In the genomic region with DNA sequence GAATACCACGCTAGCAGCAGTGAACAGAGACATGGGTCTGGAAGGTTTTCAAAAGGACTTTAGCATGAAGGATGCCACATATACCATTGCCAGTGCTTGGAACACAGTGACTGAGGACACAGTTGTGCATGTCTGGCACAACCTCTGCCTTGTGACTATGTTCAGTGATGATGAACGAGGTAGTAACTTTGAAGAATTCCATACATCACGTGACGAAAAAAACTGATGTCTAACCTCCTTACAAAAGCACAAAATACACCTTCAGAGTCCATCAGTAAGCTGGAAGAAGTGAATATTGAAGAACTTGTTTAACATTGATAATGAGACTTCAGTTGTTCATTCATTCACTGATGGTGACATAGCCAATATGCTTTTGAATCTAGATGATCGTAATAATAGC, we compare ENCODE assay signal across 24 cellular contexts.
DNase-seq lines count a peak whose midpoint lies in the region; ATAC-seq, FAIRE-seq and TF ChIP-seq lines count a peak whose summit lies in the region.
"Had no signal": no experiment of that assay in that cellular context is flagged by ENCODE, and none has a peak within 500 bp of the region (broad histone marks: within the 10 kb centered on the region; RNA-seq: fewer than 3 reads in every experiment).

No MANE protein-coding gene starts in this region.

- H2BK20ac ChIP-seq in H1 (ENCODE audit: low read length) = no peak overlapping the region

- ATAC-seq in HepG2 (no peak), right lobe of liver (no peak), HG03378 (IDR thresholded peaks at IDR 0.05; ENCODE audit: unreplicated experiment) (no peak)
- ATAC-seq: GM12878 had no signal

- intact Hi-C loops in HepG2 (cut with micrococcal nuclease; ENCODE audit: unreplicated experiment) = no loop called here
- intact Hi-C loops in right lobe of liver (cut with DNase I) = no loop called here
- intact Hi-C loops in breast epithelium (cut with DNase I; ENCODE audit: low total_unique reads) = no loop called here

- no peaks in the 10 kb centered on the region for H3K23me2 ChIP-seq in H1 (ENCODE audit: low read depth, low read length)

- no peaks in the 10 kb centered on the region for H3K79me1 ChIP-seq in H1 (ENCODE audit: low read depth, low read length)

- TF ChIP-seq CTCF in HepG2 (CRISPR knock-in tag; IDR thresholded peaks at IDR 0.05) (no peak), right lobe of liver (IDR thresholded peaks at IDR 0.05) (no peak), H1 (IDR thresholded peaks at IDR 0.05; ENCODE audit: control extremely low read depth in 1 of 3, insufficient read depth in 1 of 3, low read depth in 1 of 3, low read length in 3 of 3) (no peak), breast epithelium (IDR thresholded peaks at IDR 0.05) (no peak)

- no peak for DNase-seq in HepG2 (ENCODE audit: low spot score)
- DNase-seq in right lobe of liver = no peak
- no peak for DNase-seq in H1 (ENCODE audit: low read depth in 1 of 2, low spot score in 2 of 2)
- no peak for DNase-seq in breast epithelium (ENCODE audit: low spot score in 2 of 2)
- DNase-seq: ACHN; BE2C; C1 segment of cervical spinal cord; CD4-positive, alpha-beta memory T cell; CD4-positive, CD25-positive, alpha-beta regulatory T cell; CD8-positive, alpha-beta memory T cell; COR-L47; DMS 273 treated with DMSO at 0.1 percent for 48 hours; DMS153; DMS53; DMS79; DND-41; EL; GDM1 had no signal

- H2BK5ac ChIP-seq in H1 (ENCODE audit: low read depth, low read length) = no peak overlapping the region

- H4K8ac ChIP-seq in H1 (ENCODE audit: extremely low read depth, insufficient read depth, low read length) = no peak overlapping the region

- in situ Hi-C loops in HepG2 (cut with HindIII; ENCODE audit: extremely low pct_ligation_motif_present, low pct_unique_long_range_greater_than_20kb) = no loop called here

- TF ChIP-seq RAD21 in HepG2 (CRISPR knock-in tag; IDR thresholded peaks at IDR 0.05) (no peak), H1 (IDR thresholded peaks at IDR 0.05 in 1 of 2, conservative IDR thresholded peaks at IDR 0.05 in 1 of 2; ENCODE audit: low read depth in 2 of 2, low read length in 2 of 2) (no peak)

- no peak overlapping the region for H2BK15ac ChIP-seq in H1 (ENCODE audit: low read length)

- H2BK12ac ChIP-seq in H1 (ENCODE audit: low read depth, low read length) = no peak overlapping the region

- no peak overlapping the region for H3K23ac ChIP-seq in H1 (ENCODE audit: insufficient read length)

- H3K9me3 ChIP-seq in HepG2 (ENCODE audit: low read length) = peaks cover 54% of the 10 kb centered on the region
- H3K9me3 ChIP-seq in right lobe of liver = no peaks in the 10 kb centered on the region
- no peaks in the 10 kb centered on the region for H3K9me3 ChIP-seq in H1 (ENCODE audit: insufficient read depth in 2 of 2, low read depth in 1 of 2, low read length in 1 of 2)
- H3K9me3 ChIP-seq in breast epithelium = no peaks in the 10 kb centered on the region
- H3K9me3 ChIP-seq: BE2C, BLaER1 had no signal

- no peak overlapping the region for H3K4ac ChIP-seq in H1 (replicated peaks; ENCODE audit: insufficient read length, low read depth, low read length)

- no TSS peak for BruUV-seq in HepG2 (replicated peaks; lab: Mats Ljungman, UMichigan)

- H3K79me2 ChIP-seq in HepG2 (ENCODE audit: insufficient read depth, low read length) (no peaks in the 10 kb centered on the region), H1 (ENCODE audit: control insufficient read depth in 1 of 2, insufficient read depth in 2 of 2, low read length in 2 of 2) (no peaks in the 10 kb centered on the region)

- H3K4me1 ChIP-seq in HepG2 (ENCODE audit: insufficient read depth, low read length) (no peaks in the 10 kb centered on the region), right lobe of liver (no peaks in the 10 kb centered on the region), H1 (replicated peaks in 1 of 4; ENCODE audit: control insufficient read depth in 3 of 4, insufficient read depth in 4 of 4, low read length in 3 of 4) (no peaks in the 10 kb centered on the region), breast epithelium (no peaks in the 10 kb centered on the region)
- H3K4me1 ChIP-seq: BE2C, BLaER1 had no signal

- no peak overlapping the region for H4K91ac ChIP-seq in H1 (replicated peaks; ENCODE audit: insufficient read length, low read length)

- no peaks in the 10 kb centered on the region for H3K27me3 ChIP-seq in HepG2 (ENCODE audit: control insufficient read depth in 1 of 2, insufficient read depth in 2 of 2, low read length in 2 of 2)
- no peaks in the 10 kb centered on the region for H3K27me3 ChIP-seq in right lobe of liver
- no peaks in the 10 kb centered on the region for H3K27me3 ChIP-seq in H1 (replicated peaks in 1 of 4; ENCODE audit: control insufficient read depth in 3 of 4, extremely low read depth in 1 of 4, insufficient read depth in 3 of 4, low read length in 3 of 4)
- no peaks in the 10 kb centered on the region for H3K27me3 ChIP-seq in breast epithelium
- H3K27me3 ChIP-seq: BE2C, BLaER1 had no signal

- H3K4me2 ChIP-seq in HepG2 (ENCODE audit: low read depth, low read length) (no peak overlapping the region), H1 (ENCODE audit: insufficient read depth in 1 of 2, low read depth in 2 of 2, low read length in 2 of 2) (no peak overlapping the region)
- H3K4me2 ChIP-seq: BLaER1 had no signal

- no peak overlapping the region for H2BK120ac ChIP-seq in H1 (replicated peaks; ENCODE audit: low read depth, low read length)

- H3K56ac ChIP-seq in H1 (replicated peaks; ENCODE audit: insufficient read length, low read depth, low read length) = no peak overlapping the region

- H3K27ac ChIP-seq in HepG2 (ENCODE audit: extremely low read length, insufficient read depth, low read length) = no peak overlapping the region
- H3K27ac ChIP-seq in right lobe of liver = no peak overlapping the region
- H3K27ac ChIP-seq in H1 (ENCODE audit: low read depth, low read length) = no peak overlapping the region
- H3K27ac ChIP-seq in breast epithelium = no peak overlapping the region
- H3K27ac ChIP-seq: 22Rv1, BLaER1 had no signal

- under 1% methylated on average over 5 of the region's 5 CpGs for WGBS in HepG2 (ENCODE audit: low lambda C conversion rate)
- WGBS in right lobe of liver (ENCODE audit: insufficient coverage, low coverage, low lambda C conversion rate, missing lambda C conversion rate) = 57% methylated on average over 5 of the region's 5 CpGs
- WGBS in H1 (ENCODE audit: extremely low coverage in 1 of 2, insufficient coverage in 1 of 2, insufficient read length in 1 of 2, insufficient replicate concordance in 2 of 2, low coverage in 1 of 2, low lambda C conversion rate in 2 of 2, missing lambda C conversion rate in 1 of 2), 2 experiments = 91% methylated on average over 5 of the region's 5 CpGs; no CpG with 5 or more reads in 1 of the 2 experiments

- no peak overlapping the region for H4K5ac ChIP-seq in H1 (ENCODE audit: insufficient read length, low read depth, low read length)

- FAIRE-seq in HepG2 (lab: Jason Lieb, UNC) = no peak
- FAIRE-seq in H1 (lab: Jason Lieb, UNC) = no peak
- FAIRE-seq: GM12878, GM12892, GM18507 had no signal

- no peak overlapping the region for H3K4me3 ChIP-seq in HepG2 (replicated peaks in 1 of 3; ENCODE audit: insufficient read depth in 1 of 3, low read depth in 2 of 3, low read length in 3 of 3)
- no peak overlapping the region for H3K4me3 ChIP-seq in right lobe of liver
- H3K4me3 ChIP-seq in H1 (ENCODE audit: extremely low read depth in 1 of 4, insufficient read depth in 2 of 4, low read depth in 3 of 4, low read length in 4 of 4) = no peak overlapping the region
- H3K4me3 ChIP-seq in breast epithelium = no peak overlapping the region
- H3K4me3 ChIP-seq: BLaER1, GM12878 had no signal

- H2AK5ac ChIP-seq in H1 (ENCODE audit: low read depth, low read length) = no peak overlapping the region

- no peak overlapping the region for H3K9ac ChIP-seq in HepG2 (ENCODE audit: insufficient read depth, low read depth, low read length)
- no peak overlapping the region for H3K9ac ChIP-seq in H1 (replicated peaks in 1 of 4; ENCODE audit: extremely low read depth in 1 of 4, low read depth in 3 of 4, low read length in 3 of 4)
- H3K9ac ChIP-seq: BLaER1 had no signal

- CTCF ChIA-PET in HepG2 (lab: Yijun Ruan, JAX; ENCODE audit: low intra/inter-chr PET ratio, low total read pairs) = no interaction called here
- CTCF ChIA-PET in H1 (lab: Charles Lee; ENCODE audit: partially characterized antibody) = no interaction called here

- H3K18ac ChIP-seq in H1 (ENCODE audit: extremely low read depth, low read length) = no peak overlapping the region

- H3K14ac ChIP-seq in H1 (ENCODE audit: insufficient read length) = peak overlapping the region; percentile 77

- no peak for TF ChIP-seq POLR2A in HepG2 (IDR thresholded peaks at IDR 0.05; ENCODE audit: insufficient read depth in 1 of 2, low read depth in 2 of 2, low read length in 2 of 2)
- no peak for TF ChIP-seq POLR2A in right lobe of liver (IDR thresholded peaks at IDR 0.05)
- TF ChIP-seq POLR2A in H1 (IDR thresholded peaks at IDR 0.05; ENCODE audit: control extremely low read depth in 1 of 2, low read depth in 2 of 2, low read length in 2 of 2) = no peak
- no peak for TF ChIP-seq POLR2A in breast epithelium (IDR thresholded peaks at IDR 0.05)

- POLR2A ChIA-PET in HepG2 (lab: Yijun Ruan, JAX) (no interaction called here), H1 (lab: Charles Lee; ENCODE audit: partially characterized antibody) (no interaction called here)

- H3K36me3 ChIP-seq in HepG2 (replicated peaks in 1 of 2; ENCODE audit: control insufficient read depth in 1 of 2, insufficient read depth in 2 of 2, low read length in 2 of 2) (no peaks in the 10 kb centered on the region), right lobe of liver (no peaks in the 10 kb centered on the region), H1 (ENCODE audit: control insufficient read depth in 2 of 4, insufficient read depth in 4 of 4, low read length in 3 of 4) (no peaks in the 10 kb centered on the region), breast epithelium (no peaks in the 10 kb centered on the region)
- H3K36me3 ChIP-seq: BE2C, BLaER1 had no signal

- TF ChIP-seq EP300 in HepG2 (IDR thresholded peaks at IDR 0.05; ENCODE audit: low read depth in 2 of 2, low read length in 2 of 2) = no peak
- TF ChIP-seq EP300 in HepG2 (CRISPR knock-in tag; IDR thresholded peaks at IDR 0.05; ENCODE audit: borderline replicate concordance) = no peak
- TF ChIP-seq EP300 in H1 (IDR thresholded peaks at IDR 0.05; ENCODE audit: borderline replicate concordance in 1 of 2, low read depth in 2 of 2, low read length in 2 of 2) = no peak

- H4K20me1 ChIP-seq in HepG2 (ENCODE audit: insufficient read depth, low read length) (no peaks in the 10 kb centered on the region), H1 (replicated peaks in 1 of 2; ENCODE audit: control insufficient read depth in 1 of 2, insufficient read depth in 2 of 2, low read length in 2 of 2) (no peaks in the 10 kb centered on the region)
- H4K20me1 ChIP-seq: BLaER1 had no signal

- H2AFZ ChIP-seq in HepG2 (ENCODE audit: low read length) (no peak overlapping the region), H1 (ENCODE audit: low read length) (no peak overlapping the region)

TF ChIP-seq in HepG2, 621 proteins besides CTCF, POLR2A, EP300 and RAD21 (continues in another document):
- peak; percentile 57; the same call in 1 of the 2 replicates for TF ChIP-seq RAD51 (IDR thresholded peaks at IDR 0.05; ENCODE audit: borderline replicate concordance)

TF ChIP-seq in H1, 55 proteins besides CTCF, POLR2A, EP300 and RAD21 (continues in another document):
- no peak for TF ChIP-seq ASH2L (IDR thresholded peaks at IDR 0.05; ENCODE audit: low read length)
- no peak for TF ChIP-seq TCF12 (IDR thresholded peaks at IDR 0.05; ENCODE audit: low read depth, low read length)
- TF ChIP-seq CHD2 (IDR thresholded peaks at IDR 0.05; ENCODE audit: low read length) = no peak
